ENCODE assay signal across 19 cellular contexts in the genomic region with DNA sequence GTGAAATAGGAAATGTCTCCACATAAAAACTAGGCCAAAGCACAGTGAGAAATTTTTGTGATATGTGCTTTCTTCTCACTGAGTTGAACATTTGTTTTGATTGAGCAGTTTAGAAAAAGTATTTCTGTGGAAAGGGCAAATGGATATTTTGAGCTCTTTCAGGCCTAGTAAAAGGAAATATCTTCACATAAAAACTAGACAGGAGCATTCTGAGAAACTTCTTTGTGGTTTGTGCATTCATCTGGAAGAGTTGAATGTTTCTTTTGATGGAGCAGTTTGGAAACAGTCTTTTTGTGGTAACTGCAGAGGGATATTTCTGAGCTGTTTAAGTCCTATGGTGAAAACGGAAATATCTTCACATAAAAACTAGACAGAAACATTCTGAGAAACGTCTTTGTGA.
A peak's percentile ranks its signal among the peaks of the same experiment; 100 is the strongest.
DNase-seq lines count a peak whose midpoint lies in the region; ATAC-seq and TF ChIP-seq lines count a peak whose summit lies in the region.
"Had no signal": no experiment of that assay in that cellular context is flagged by ENCODE, and none has a peak within 500 bp of the region (broad histone marks: within the 10 kb centered on the region; RNA-seq: fewer than 3 reads in every experiment).

No MANE protein-coding gene starts in this region.

- H3K36me3 ChIP-seq in BLaER1 (peaks cover 37% of the 10 kb centered on the region), DND-41 (ENCODE audit: insufficient read depth, low read length) (no peaks in the 10 kb centered on the region)

- H3K9me3 ChIP-seq in BLaER1 (peaks cover 84% of the 10 kb centered on the region), DND-41 (ENCODE audit: insufficient read depth, low read length, severe bottlenecking) (peaks cover 17% of the 10 kb centered on the region)
- H3K9me3 ChIP-seq: A549 had no signal

- H3K4me2 ChIP-seq in BLaER1 (peak overlapping the region; percentile 56), DND-41 (ENCODE audit: insufficient read depth, low read length) (no peak overlapping the region)
- H3K4me2 ChIP-seq: A549 had no signal

- H3K4me1 ChIP-seq in BLaER1 (peaks cover 21% of the 10 kb centered on the region), DND-41 (ENCODE audit: insufficient read depth, low read length) (peaks cover 13% of the 10 kb centered on the region), foreskin keratinocyte (no peaks in the 10 kb centered on the region)
- H3K4me1 ChIP-seq: A549, Caco-2 had no signal

- DNase-seq in DND-41 (no peak), SK-MEL-5 (ENCODE audit: low read depth, low spot score) (peak; percentile 61), foreskin keratinocyte (no peak), NCI-H2107 treated with DMSO at 0.1 percent for 48 hours (lab: John Stamatoyannopoulos, UW; ENCODE audit: unreplicated experiment) (no peak)
- DNase-seq: AML-193; Caco-2; Calu3; CD4-positive, alpha-beta T cell; CD8-positive, alpha-beta T cell; DMS 273 treated with DMSO at 0.1 percent for 48 hours; DMS153; DMS53; DMS79; GF-D8 had no signal

- H4K20me1 ChIP-seq in BLaER1 (no peaks in the 10 kb centered on the region), DND-41 (ENCODE audit: insufficient read depth, low read length) (no peaks in the 10 kb centered on the region)

- H3K4me3 ChIP-seq in BLaER1 (peak overlapping the region; percentile 36; the same call in 1 of the 2 replicates), DND-41 (ENCODE audit: low read depth in 1 of 2, low read length in 2 of 2) (no peak overlapping the region)
- H3K4me3 ChIP-seq: A549 had no signal

- TF ChIP-seq CTCF in DND-41 (IDR thresholded peaks at IDR 0.05; ENCODE audit: borderline replicate concordance, extremely low read depth, low read length, poor library complexity, severe bottlenecking) = no peak
- no peak for TF ChIP-seq CTCF in foreskin keratinocyte (conservative IDR thresholded peaks at IDR 0.05)

- H3K27me3 ChIP-seq in BLaER1 (no peaks in the 10 kb centered on the region), DND-41 (ENCODE audit: insufficient read depth, low read length, poor library complexity) (no peaks in the 10 kb centered on the region), foreskin keratinocyte (no peaks in the 10 kb centered on the region)

- peak overlapping the region; percentile 74 for H3K27ac ChIP-seq in BLaER1
- 0 out of 2 replicates have a peak overlapping the region, but pooled peaks have one; percentile 3 for H3K27ac ChIP-seq in DND-41 (ENCODE audit: low read length)
- H3K27ac ChIP-seq in foreskin keratinocyte = no peak overlapping the region
- H3K27ac ChIP-seq: 22Rv1, A549, C4-2B had no signal

- H3K9ac ChIP-seq in BLaER1 (no peak overlapping the region), DND-41 (ENCODE audit: low read depth, low read length) (no peak overlapping the region)

- H3K79me2 ChIP-seq in DND-41 (ENCODE audit: insufficient read depth, low read length) = no peaks in the 10 kb centered on the region

- ATAC-seq in DND-41 (ENCODE audit: insufficient read depth, low read depth) (peak; percentile 24; the same call in 2 of the 3 replicates), foreskin keratinocyte (no peak), HG03097 (IDR thresholded peaks at IDR 0.05; ENCODE audit: low FRiP score, unreplicated experiment) (no peak)
- ATAC-seq: A549; CD8-positive, alpha-beta T cell had no signal

- in situ Hi-C loops in SK-MEL-5 (cut with HindIII; ENCODE audit: low pct_unique_long_range_greater_than_20kb, low sequenced_read_pairs) = no loop called here

- no peak overlapping the region for H2AFZ ChIP-seq in DND-41 (ENCODE audit: low read depth, low read length)
